ENCODE assay signal across 2 cellular contexts in the genomic region with DNA sequence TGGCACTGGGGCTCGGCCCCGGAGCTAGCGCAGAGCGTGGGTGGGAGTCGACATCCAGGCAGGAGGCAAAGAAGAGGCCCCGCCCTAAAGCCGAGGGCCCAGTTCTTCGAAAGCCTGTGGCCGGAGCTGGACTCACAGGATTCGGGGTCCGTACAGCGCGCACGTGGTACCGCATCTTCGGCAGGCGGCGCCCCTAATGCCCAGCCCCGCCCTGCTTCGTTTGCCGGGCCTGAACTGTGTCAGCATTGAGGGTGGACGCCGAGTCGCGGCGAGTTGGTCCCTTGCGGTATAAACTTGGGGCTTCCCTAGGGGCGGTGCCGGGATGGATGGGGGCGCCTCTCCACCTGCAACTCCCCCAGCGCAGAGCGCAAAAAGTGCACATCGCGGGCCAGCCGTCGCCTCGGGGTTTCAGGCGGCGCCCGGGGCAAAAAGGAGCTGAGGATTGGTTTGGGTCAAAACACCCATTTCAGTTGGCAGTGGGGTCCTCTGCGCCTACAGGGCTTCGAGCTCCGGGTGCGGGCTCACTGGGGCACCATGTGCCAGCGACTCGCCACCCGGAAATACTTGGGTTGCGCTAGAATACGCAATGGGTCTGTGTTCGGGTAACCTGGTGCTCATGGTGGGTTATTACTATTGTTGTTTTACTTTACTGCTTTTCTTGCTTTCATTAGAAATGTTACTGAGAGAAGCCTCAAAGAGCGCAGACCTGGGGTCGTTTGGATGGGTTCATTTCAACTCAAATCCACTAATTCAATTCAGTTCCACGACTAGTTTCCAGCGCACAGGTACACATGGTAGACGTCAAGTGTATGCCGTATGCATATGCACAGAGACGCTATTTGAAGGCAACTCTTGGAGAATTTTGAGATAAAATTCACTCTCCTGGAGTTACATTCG.
TF ChIP-seq lines count a peak whose summit lies in the region.

No MANE protein-coding gene starts in this region.

TF ChIP-seq in Ishikawa, 13 proteins besides CTCF, POLR2A, EP300 and RAD21:
- TF ChIP-seq REST (IDR thresholded peaks at IDR 0.05; ENCODE audit: low read depth), result no peak
- peak; percentile 18; the same call in 1 of the 2 replicates for TF ChIP-seq MAX (IDR thresholded peaks at IDR 0.05)
- no peak for TF ChIP-seq TEAD4 (IDR thresholded peaks at IDR 0.05)
- no peak for TF ChIP-seq FOXM1 (IDR thresholded peaks at IDR 0.05; ENCODE audit: borderline replicate concordance, low read depth)
- no peak for TF ChIP-seq NFIC (IDR thresholded peaks at IDR 0.05)
- no peak for TF ChIP-seq TCF12 (IDR thresholded peaks at IDR 0.05; ENCODE audit: low read depth)
- TF ChIP-seq USF1 (IDR thresholded peaks at IDR 0.05), result no peak
- TF ChIP-seq CREB1 (IDR thresholded peaks at IDR 0.05; ENCODE audit: low read depth), result no peak
- no peak for TF ChIP-seq YY1 (IDR thresholded peaks at IDR 0.05; ENCODE audit: low read depth)
- TF ChIP-seq CEBPB (IDR thresholded peaks at IDR 0.05), result no peak
- no peak for TF ChIP-seq ZBTB7A (IDR thresholded peaks at IDR 0.05; ENCODE audit: low read depth)
- peak; percentile 38; the same call in 1 of the 2 replicates for TF ChIP-seq EGR1 (IDR thresholded peaks at IDR 0.05)
- no peak for TF ChIP-seq TAF1 (IDR thresholded peaks at IDR 0.05; ENCODE audit: low read depth)

TF ChIP-seq in H1, 55 proteins besides CTCF, POLR2A, EP300 and RAD21 (continued from another document):
- TF ChIP-seq, protein P1, sequence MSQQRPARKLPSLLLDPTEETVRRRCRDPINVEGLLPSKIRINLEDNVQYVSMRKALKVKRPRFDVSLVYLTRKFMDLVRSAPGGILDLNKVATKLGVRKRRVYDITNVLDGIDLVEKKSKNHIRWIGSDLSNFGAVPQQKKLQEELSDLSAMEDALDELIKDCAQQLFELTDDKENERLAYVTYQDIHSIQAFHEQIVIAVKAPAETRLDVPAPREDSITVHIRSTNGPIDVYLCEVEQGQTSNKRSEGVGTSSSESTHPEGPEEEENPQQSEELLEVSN (IDR thresholded peaks at IDR 0.05), result peak; percentile 96
- TF ChIP-seq EGR1 (IDR thresholded peaks at IDR 0.05; ENCODE audit: borderline replicate concordance, low read depth, low read length) (peak; percentile 65; the same call in 1 of the 2 replicates), MAFK (IDR thresholded peaks at IDR 0.05; ENCODE audit: low read depth, low read length) (no peak), RNF2 (IDR thresholded peaks at IDR 0.05; ENCODE audit: borderline replicate concordance, low read depth, low read length, missing control alignments, poor library complexity, severe bottlenecking) (peak; percentile 72), TAF1 (IDR thresholded peaks at IDR 0.05; ENCODE audit: low read depth, low read length) (no peak), MAX (IDR thresholded peaks at IDR 0.05) (peak; percentile 97), KDM4A (IDR thresholded peaks at IDR 0.05; ENCODE audit: low read depth, low read length, severe bottlenecking) (peak; percentile 95), HDAC2 (IDR thresholded peaks at IDR 0.05; ENCODE audit: borderline replicate concordance in 1 of 2, low read depth in 2 of 2, low read length in 2 of 2) (0 out of 4 replicates have a peak, but pooled peaks of 1 of the 2 experiments have one; percentile 19), GABPA (IDR thresholded peaks at IDR 0.05; ENCODE audit: borderline replicate concordance, insufficient read depth, low read length) (no peak), YY1 (IDR thresholded peaks at IDR 0.05; ENCODE audit: low read depth, low read length) (no peak)
